ENCODE assay signal across 13 cellular contexts in the genomic region with DNA sequence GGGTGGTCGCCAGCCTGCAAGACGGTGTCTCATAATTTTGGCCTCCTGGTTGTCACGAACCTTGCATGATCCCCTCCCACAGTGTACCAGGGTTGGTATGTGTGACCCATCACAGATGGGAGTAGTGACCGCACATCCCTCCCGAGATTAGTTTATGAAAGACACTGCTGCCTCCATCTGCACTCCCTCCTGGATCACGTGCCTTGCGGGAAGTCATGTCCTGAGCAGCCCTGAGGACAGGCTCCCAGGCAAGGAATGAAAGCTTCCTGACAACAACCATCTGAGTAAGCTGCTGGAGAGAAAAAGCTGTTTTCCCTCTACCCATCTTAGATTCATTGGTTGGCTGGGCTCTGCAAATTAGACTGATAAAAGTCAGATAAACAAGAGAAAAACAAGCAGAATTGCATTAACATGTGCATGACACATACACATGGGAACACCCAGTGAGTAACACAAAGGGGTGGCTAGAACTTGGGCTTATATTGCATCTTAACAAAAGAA. TPM values are rescaled to one million over a fixed set of nuclear protein-coding genes. Genes with fewer than 3 reads are reported as not detected.
DNase-seq lines count a peak whose midpoint lies in the region; ATAC-seq and TF ChIP-seq lines count a peak whose summit lies in the region.
"Had no signal": no experiment of that assay in that cellular context is flagged by ENCODE, and none has a peak within 500 bp of the region (broad histone marks: within the 10 kb centered on the region; RNA-seq: fewer than 3 reads in every experiment).

No MANE protein-coding gene starts in this region.

- H3K27me3 Mint-ChIP-seq in glutamatergic neuron (ENCODE audit: unreplicated experiment), result peaks cover 2% of the 10 kb centered on the region

- H3K4ac ChIP-seq in trophoblast cell (ENCODE audit: low read depth, low read length), result no peak overlapping the region

- peaks cover 38% of the 10 kb centered on the region for H3K4me1 ChIP-seq in adipocyte (ENCODE audit: control insufficient read depth, insufficient read depth, low read length)
- peaks cover 0 to 11% of the 10 kb centered on the region in 2 experiments for H3K4me1 ChIP-seq in trophoblast cell (ENCODE audit: control insufficient read depth in 1 of 2, insufficient read depth in 2 of 2, low read length in 2 of 2)

- H3K9ac ChIP-seq in adipocyte (ENCODE audit: low read length) (peak overlapping the region; percentile 43), trophoblast cell (ENCODE audit: low read length) (no peak overlapping the region)

- H3K79me2 ChIP-seq in trophoblast cell (ENCODE audit: control insufficient read depth, insufficient read depth, low read length, poor library complexity), result no peaks in the 10 kb centered on the region

- no peak overlapping the region for H3K4me2 ChIP-seq in trophoblast cell (ENCODE audit: low read length)

- H3K4me3 Mint-ChIP-seq in glutamatergic neuron (ENCODE audit: unreplicated experiment), result no peak overlapping the region
- H3K4me3 Mint-ChIP-seq: CD4-positive, CD25-positive, alpha-beta regulatory T cell had no signal

- no peak overlapping the region for H3K27ac ChIP-seq in trophoblast cell (ENCODE audit: low read depth, low read length)

- no peaks in the 10 kb centered on the region for H3K27me3 ChIP-seq in adipocyte (replicated peaks; ENCODE audit: control insufficient read depth, insufficient read depth, low read length)
- no peaks in the 10 kb centered on the region for H3K27me3 ChIP-seq in trophoblast cell (ENCODE audit: insufficient read depth, low read length)

- H3K27ac Mint-ChIP-seq in glutamatergic neuron (ENCODE audit: unreplicated experiment), result peak overlapping the region; percentile 53

- H3K36me3 ChIP-seq in adipocyte (ENCODE audit: control insufficient read depth, insufficient read depth, low read length, severe bottlenecking) (no peaks in the 10 kb centered on the region), trophoblast cell (ENCODE audit: control insufficient read depth in 1 of 2, insufficient read depth in 2 of 2, low read length in 2 of 2) (no peaks in the 10 kb centered on the region)

- no peak overlapping the region for H4K91ac ChIP-seq in trophoblast cell (ENCODE audit: low read depth, low read length)

- peaks cover 2% of the 10 kb centered on the region for H3K79me1 ChIP-seq in trophoblast cell (ENCODE audit: low read length)

- DNase-seq in EH (ENCODE audit: low read depth), result peak; percentile 96
- peak; percentile 62 for DNase-seq in adipocyte (ENCODE audit: low read depth)
- DNase-seq in glutamatergic neuron, result no peak
- DNase-seq in trophoblast cell, result peak; percentile 63 to 69
- DNase-seq in iPS-NIHi7 (ENCODE audit: extremely low spot score), result no peak
- DNase-seq in activated CD4-positive, alpha-beta T cell treated with anti-CD3 and anti-CD28 coated beads, Interleukin-2, amount 50 U/mL, for 4 hours, result no peak
- DNase-seq: CD4-positive, CD25-positive, alpha-beta regulatory T cell; hippocampal formation; KBM-7; NCI-H524; posterior cingulate gyrus had no signal

- no peak overlapping the region for H2AK5ac ChIP-seq in trophoblast cell (ENCODE audit: low read length)

- peaks cover 2% of the 10 kb centered on the region for H3K9me3 Mint-ChIP-seq in glutamatergic neuron (ENCODE audit: unreplicated experiment)

- ATAC-seq in GM21737 (IDR thresholded peaks at IDR 0.05; ENCODE audit: unreplicated experiment) (no peak), GM18498 (IDR thresholded peaks at IDR 0.05; ENCODE audit: unreplicated experiment) (no peak)

- no peak overlapping the region for H4K12ac ChIP-seq in trophoblast cell (ENCODE audit: low read depth, low read length)

- H3K36me3 Mint-ChIP-seq in glutamatergic neuron (ENCODE audit: unreplicated experiment), result no peaks in the 10 kb centered on the region
- H3K36me3 Mint-ChIP-seq: CD4-positive, CD25-positive, alpha-beta regulatory T cell had no signal

- H3K4me3 ChIP-seq in adipocyte (ENCODE audit: low read length) (peak overlapping the region; percentile 7), trophoblast cell (ENCODE audit: low read depth, low read length) (no peak overlapping the region)

- TF ChIP-seq CTCF in glutamatergic neuron (IDR thresholded peaks at IDR 0.05; ENCODE audit: partially characterized antibody, unreplicated experiment), result no peak

- no peak overlapping the region for H2BK120ac ChIP-seq in trophoblast cell (ENCODE audit: insufficient read depth, low read length, poor library complexity)

- H3K9me3 ChIP-seq in adipocyte (ENCODE audit: control insufficient read depth, low read length) (no peaks in the 10 kb centered on the region), trophoblast cell (ENCODE audit: insufficient read depth, low read depth, low read length) (no peaks in the 10 kb centered on the region)

- H3K23ac ChIP-seq in trophoblast cell (ENCODE audit: low read length), result no peak overlapping the region

- peaks cover 12% of the 10 kb centered on the region for H3K4me1 Mint-ChIP-seq in glutamatergic neuron (ENCODE audit: low read depth, unreplicated experiment)
- H3K4me1 Mint-ChIP-seq: CD4-positive, CD25-positive, alpha-beta regulatory T cell had no signal

- no peak overlapping the region for H3K14ac ChIP-seq in trophoblast cell (ENCODE audit: low read length)

- H2BK12ac ChIP-seq in trophoblast cell (ENCODE audit: low read length), result no peak overlapping the region

- no peak overlapping the region for H4K8ac ChIP-seq in trophoblast cell (ENCODE audit: low read depth, low read length)

- H3K18ac ChIP-seq in trophoblast cell (ENCODE audit: low read length), result no peak overlapping the region

- no peak overlapping the region for H2AFZ ChIP-seq in trophoblast cell (ENCODE audit: insufficient read depth, low read length, poor library complexity)

- no peak overlapping the region for H2BK5ac ChIP-seq in trophoblast cell (ENCODE audit: low read depth, low read length, poor library complexity)

- WGBS in trophoblast cell (ENCODE audit: extremely low coverage, insufficient coverage, insufficient read length), result no CpG with 5 or more reads among the region's 7 CpGs

RNA-seq across cellular contexts. Expression of a gene that starts 14.4 kb away (rescaled TPM):
- 10.6 TPM for total RNA-seq in glutamatergic neuron (ENCODE audit: unreplicated experiment)
- 0.93 and 1.0 TPM in 2 replicates for polyA plus RNA-seq in trophoblast cell (2013)
- total RNA-seq: CD4-positive, CD25-positive, alpha-beta regulatory T cell had no signal
- polyA plus RNA-seq: CD4-positive, CD25-positive, alpha-beta regulatory T cell had no signal

Comparison
In these comparisons a context has a peak if more than half of its experiments do, and no peak if none do; other contexts are left out.
1. DNase-seq: peak in EH (single experiment), adipocyte (single experiment) and trophoblast cell (2 of 2); none in glutamatergic neuron (single experiment), iPS-NIHi7 (single experiment) and activated CD4-positive, alpha-beta T cell treated with anti-CD3 and anti-CD28 coated beads, Interleukin-2, amount 50 U/mL, for 4 hours (0 of 2).